In the genomic region with DNA sequence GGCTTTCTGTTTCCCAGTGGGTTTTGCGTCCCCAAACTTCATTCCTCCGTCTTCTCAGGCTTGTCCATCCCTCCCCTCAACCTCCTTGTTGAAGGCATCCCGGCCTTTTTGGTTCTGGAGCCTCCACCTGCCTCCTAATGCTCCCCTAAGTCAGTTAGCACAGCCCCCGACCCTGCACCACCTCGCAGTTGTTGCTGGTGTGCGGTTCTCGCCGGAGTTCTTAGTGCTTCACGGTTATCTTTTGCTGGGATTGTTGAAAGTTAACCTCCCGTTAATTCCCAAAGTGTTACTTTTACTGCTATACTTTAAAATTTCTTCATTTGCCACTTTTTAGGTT, we compare ENCODE assay signal across 2 cellular contexts.
TF ChIP-seq lines count a peak whose summit lies in the region.

No MANE protein-coding gene starts in this region.

TF ChIP-seq in H1, 55 proteins besides CTCF, POLR2A, EP300 and RAD21:
- TF ChIP-seq KDM5A (IDR thresholded peaks at IDR 0.05; ENCODE audit: low read length) (0 out of 2 replicates have a peak, but pooled peaks have one; percentile 10), CHD2 (IDR thresholded peaks at IDR 0.05; ENCODE audit: low read length) (no peak), ASH2L (IDR thresholded peaks at IDR 0.05; ENCODE audit: low read length) (peak; percentile 3)

TF ChIP-seq in neural cell, 6 proteins besides CTCF, POLR2A, EP300 and RAD21:
- TF ChIP-seq EZH2 (IDR thresholded peaks at IDR 0.05; ENCODE audit: borderline replicate concordance, insufficient read depth, low read length, poor library complexity, severe bottlenecking): no peak
- TF ChIP-seq, protein P1, sequence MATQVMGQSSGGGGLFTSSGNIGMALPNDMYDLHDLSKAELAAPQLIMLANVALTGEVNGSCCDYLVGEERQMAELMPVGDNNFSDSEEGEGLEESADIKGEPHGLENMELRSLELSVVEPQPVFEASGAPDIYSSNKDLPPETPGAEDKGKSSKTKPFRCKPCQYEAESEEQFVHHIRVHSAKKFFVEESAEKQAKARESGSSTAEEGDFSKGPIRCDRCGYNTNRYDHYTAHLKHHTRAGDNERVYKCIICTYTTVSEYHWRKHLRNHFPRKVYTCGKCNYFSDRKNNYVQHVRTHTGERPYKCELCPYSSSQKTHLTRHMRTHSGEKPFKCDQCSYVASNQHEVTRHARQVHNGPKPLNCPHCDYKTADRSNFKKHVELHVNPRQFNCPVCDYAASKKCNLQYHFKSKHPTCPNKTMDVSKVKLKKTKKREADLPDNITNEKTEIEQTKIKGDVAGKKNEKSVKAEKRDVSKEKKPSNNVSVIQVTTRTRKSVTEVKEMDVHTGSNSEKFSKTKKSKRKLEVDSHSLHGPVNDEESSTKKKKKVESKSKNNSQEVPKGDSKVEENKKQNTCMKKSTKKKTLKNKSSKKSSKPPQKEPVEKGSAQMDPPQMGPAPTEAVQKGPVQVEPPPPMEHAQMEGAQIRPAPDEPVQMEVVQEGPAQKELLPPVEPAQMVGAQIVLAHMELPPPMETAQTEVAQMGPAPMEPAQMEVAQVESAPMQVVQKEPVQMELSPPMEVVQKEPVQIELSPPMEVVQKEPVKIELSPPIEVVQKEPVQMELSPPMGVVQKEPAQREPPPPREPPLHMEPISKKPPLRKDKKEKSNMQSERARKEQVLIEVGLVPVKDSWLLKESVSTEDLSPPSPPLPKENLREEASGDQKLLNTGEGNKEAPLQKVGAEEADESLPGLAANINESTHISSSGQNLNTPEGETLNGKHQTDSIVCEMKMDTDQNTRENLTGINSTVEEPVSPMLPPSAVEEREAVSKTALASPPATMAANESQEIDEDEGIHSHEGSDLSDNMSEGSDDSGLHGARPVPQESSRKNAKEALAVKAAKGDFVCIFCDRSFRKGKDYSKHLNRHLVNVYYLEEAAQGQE (IDR thresholded peaks at IDR 0.05; ENCODE audit: borderline replicate concordance): no peak
- TF ChIP-seq TAF1 (IDR thresholded peaks at IDR 0.05; ENCODE audit: low read depth): no peak
- TF ChIP-seq MXI1 (conservative IDR thresholded peaks at IDR 0.05; ENCODE audit: poor library complexity, severe bottlenecking): no peak
- no peak for TF ChIP-seq POLR2AphosphoS5 (IDR thresholded peaks at IDR 0.05)
- TF ChIP-seq SMC3 (conservative IDR thresholded peaks at IDR 0.05; ENCODE audit: poor library complexity): no peak
TF ChIP-seq in neural cell: peak in this region for 0.
